ENCODE assay signal across 4 cellular contexts in genomic region chr2:36688291-36688690, GRCh38. TPM values are rescaled to one million over a fixed set of nuclear protein-coding genes. Genes with fewer than 3 reads are reported as not detected.
"Had no signal": no experiment of that assay in that cellular context is flagged by ENCODE, and none has a peak within 500 bp of the region (broad histone marks: within the 10 kb centered on the region; RNA-seq: fewer than 3 reads in every experiment).

No MANE protein-coding gene starts in this region.

RNA-seq across cellular contexts. Expression of gene VIT, which starts 8.2 kb away (rescaled TPM):
- total RNA-seq: OCI-LY7, PC-3, PC-9, SK-MEL-5 had no signal
